ENCODE assay signal across 1 cellular context in the genomic region with DNA sequence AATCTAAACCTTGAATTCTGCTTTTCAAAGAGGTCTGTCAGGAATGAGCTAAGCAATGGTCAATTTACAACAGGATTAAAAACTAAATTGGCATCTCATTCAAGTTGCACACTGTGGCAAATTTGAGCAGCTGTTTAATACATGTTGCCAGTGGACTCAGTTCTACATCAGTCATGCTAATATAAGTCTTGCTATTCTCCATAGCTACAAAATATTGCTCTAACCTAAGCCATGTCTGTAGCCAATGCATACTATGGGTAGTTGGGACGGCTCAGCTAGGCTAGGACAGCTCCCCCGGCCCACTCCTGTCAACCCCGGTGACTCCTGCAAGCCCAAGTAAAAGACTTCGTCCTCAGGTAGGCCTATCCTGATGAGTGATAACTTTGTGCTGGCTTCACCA.
TF ChIP-seq lines count a peak whose summit lies in the region.

No MANE protein-coding gene starts in this region.

TF ChIP-seq in H1, 55 proteins besides CTCF, POLR2A, EP300 and RAD21:
- no peak for TF ChIP-seq GABPA (IDR thresholded peaks at IDR 0.05; ENCODE audit: borderline replicate concordance, insufficient read depth, low read length)
- TF ChIP-seq HDAC2 (IDR thresholded peaks at IDR 0.05; ENCODE audit: borderline replicate concordance in 1 of 2, low read depth in 2 of 2, low read length in 2 of 2) = no peak
- no peak for TF ChIP-seq CHD1 (IDR thresholded peaks at IDR 0.05; ENCODE audit: low read depth, low read length)
- no peak for TF ChIP-seq KDM5A (IDR thresholded peaks at IDR 0.05; ENCODE audit: low read length)
- TF ChIP-seq SP2 (IDR thresholded peaks at IDR 0.05; ENCODE audit: low read length) = no peak
- TF ChIP-seq SRF (IDR thresholded peaks at IDR 0.05; ENCODE audit: low read depth, low read length) = no peak
- TF ChIP-seq, protein P1, sequence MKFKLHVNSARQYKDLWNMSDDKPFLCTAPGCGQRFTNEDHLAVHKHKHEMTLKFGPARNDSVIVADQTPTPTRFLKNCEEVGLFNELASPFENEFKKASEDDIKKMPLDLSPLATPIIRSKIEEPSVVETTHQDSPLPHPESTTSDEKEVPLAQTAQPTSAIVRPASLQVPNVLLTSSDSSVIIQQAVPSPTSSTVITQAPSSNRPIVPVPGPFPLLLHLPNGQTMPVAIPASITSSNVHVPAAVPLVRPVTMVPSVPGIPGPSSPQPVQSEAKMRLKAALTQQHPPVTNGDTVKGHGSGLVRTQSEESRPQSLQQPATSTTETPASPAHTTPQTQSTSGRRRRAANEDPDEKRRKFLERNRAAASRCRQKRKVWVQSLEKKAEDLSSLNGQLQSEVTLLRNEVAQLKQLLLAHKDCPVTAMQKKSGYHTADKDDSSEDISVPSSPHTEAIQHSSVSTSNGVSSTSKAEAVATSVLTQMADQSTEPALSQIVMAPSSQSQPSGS (IDR thresholded peaks at IDR 0.05; ENCODE audit: low read length) = no peak
